In genomic region chr10:129005080-129005479, GRCh38 we compare ENCODE assay signal across 17 cellular contexts.
DNase-seq lines count a peak whose midpoint lies in the region; ATAC-seq lines count a peak whose summit lies in the region.
"Had no signal": no experiment of that assay in that cellular context is flagged by ENCODE, and none has a peak within 500 bp of the region (broad histone marks: within the 10 kb centered on the region; RNA-seq: fewer than 3 reads in every experiment).

No MANE protein-coding gene starts in this region.

- peak overlapping the region; percentile 53 for H3K4me2 ChIP-seq in BLaER1
- H3K4me2 ChIP-seq in BLaER1 treated with 17β-estradiol and CSF1 and Interleukin-3, amounts not matched to agents 10 nM and 100 nM: peak overlapping the region; percentile 25 to 55 (median 51); a peak in 21 of 22 replicates

- intact Hi-C loops in left ventricle myocardium superior (cut with micrococcal nuclease): no loop called here
- intact Hi-C loops in Right ventricle myocardium inferior (cut with DNase I): no loop called here
- intact Hi-C loops in sciatic nerve (cut with DNase I): no loop called here

- peaks cover 12% of the 10 kb centered on the region for H3K9me3 ChIP-seq in BLaER1
- H3K9me3 ChIP-seq in BLaER1 treated with 17β-estradiol and CSF1 and Interleukin-3, amounts not matched to agents 10 nM and 100 nM (replicated peaks in 1 of 11): peaks cover 14 to 22% (median 18%) of the 10 kb centered on the region in 11 experiments
- H3K9me3 ChIP-seq: BE2C, Caco-2 had no signal

- H3K27ac ChIP-seq in BLaER1: no peak overlapping the region
- no peak overlapping the region for H3K27ac ChIP-seq in BLaER1 treated with 17β-estradiol and CSF1 and Interleukin-3, amounts not matched to agents 10 nM and 100 nM
- H3K27ac ChIP-seq: C4-2B had no signal

- H3K4me3 ChIP-seq in BLaER1: no peak overlapping the region
- no peak overlapping the region for H3K4me3 ChIP-seq in BLaER1 treated with 17β-estradiol and CSF1 and Interleukin-3, amounts not matched to agents 10 nM and 100 nM

- no peak for DNase-seq in left ventricle myocardium superior
- DNase-seq in Right ventricle myocardium inferior (ENCODE audit: missing footprints): no peak
- DNase-seq in sciatic nerve (ENCODE audit: low spot score): no peak
- no peak for DNase-seq in HUDEP-2 (lab: John Stamatoyannopoulos, UW; ENCODE audit: unreplicated experiment in 76 of 76)
- DNase-seq in C1 segment of cervical spinal cord (lab: John Stamatoyannopoulos, UW): no peak
- DNase-seq: 8988T; ACHN; BE2C; Caco-2; Calu3; CD4-positive, alpha-beta T cell; CD8-positive, alpha-beta T cell; DMS79 treated with DMSO at 0.1 percent for 48 hours; GF-D8 had no signal

- H3K36me3 ChIP-seq in BLaER1: no peaks in the 10 kb centered on the region
- no peaks in the 10 kb centered on the region for H3K36me3 ChIP-seq in BLaER1 treated with 17β-estradiol and CSF1 and Interleukin-3, amounts not matched to agents 10 nM and 100 nM
- H3K36me3 ChIP-seq: BE2C had no signal

- ATAC-seq in left ventricle myocardium superior: peak; percentile 24
- ATAC-seq in Right ventricle myocardium inferior: no peak
- peak; percentile 48 for ATAC-seq in sciatic nerve
- ATAC-seq: CD8-positive, alpha-beta T cell had no signal

- H4K20me1 ChIP-seq in BLaER1: no peaks in the 10 kb centered on the region
- no peaks in the 10 kb centered on the region for H4K20me1 ChIP-seq in BLaER1 treated with 17β-estradiol and CSF1 and Interleukin-3, amounts not matched to agents 10 nM and 100 nM

- H3K9ac ChIP-seq in BLaER1: no peak overlapping the region
- no peak overlapping the region for H3K9ac ChIP-seq in BLaER1 treated with 17β-estradiol and CSF1 and Interleukin-3, amounts not matched to agents 10 nM and 100 nM

- H3K27me3 ChIP-seq in BLaER1: no peaks in the 10 kb centered on the region
- no peaks in the 10 kb centered on the region for H3K27me3 ChIP-seq in BLaER1 treated with 17β-estradiol and CSF1 and Interleukin-3, amounts not matched to agents 10 nM and 100 nM
- H3K27me3 ChIP-seq: BE2C had no signal

- H3K4me1 ChIP-seq in BLaER1: peaks cover 21% of the 10 kb centered on the region
- H3K4me1 ChIP-seq in BLaER1 treated with 17β-estradiol and CSF1 and Interleukin-3, amounts not matched to agents 10 nM and 100 nM: peaks cover 0 to 15% (median 9%) of the 10 kb centered on the region in 10 experiments; a peak in 15 of 20 replicates
- H3K4me1 ChIP-seq: BE2C, Caco-2 had no signal
